Comparison of ENCODE assay signal across 8 cellular contexts in genomic region chr5:78907255-78907886, GRCh38.
A peak's percentile ranks its signal among the peaks of the same experiment; 100 is the strongest.
DNase-seq lines count a peak whose midpoint lies in the region; ATAC-seq and TF ChIP-seq lines count a peak whose summit lies in the region.

No MANE protein-coding gene starts in this region.

- H3K36me3 ChIP-seq in uterus, result no peaks in the 10 kb centered on the region

- H3K4me1 ChIP-seq in uterus, result peaks cover 3 to 8% of the 10 kb centered on the region in 2 donors

- no peak overlapping the region for H3K4me3 ChIP-seq in uterus

- H3K9me3 Mint-ChIP-seq in activated naive CD8-positive, alpha-beta T cell treated with anti-CD3 and anti-CD28 coated beads, Interleukin-2, amount 50 U/mL, for 24 hours, result peaks cover 2% of the 10 kb centered on the region
- no peaks in the 10 kb centered on the region for H3K9me3 Mint-ChIP-seq in activated naive CD8-positive, alpha-beta T cell treated with anti-CD3 and anti-CD28 coated beads for 36 hours
- H3K9me3 Mint-ChIP-seq in memory B cell, result no peaks in the 10 kb centered on the region

- no peak for TF ChIP-seq POLR2A in uterus (IDR thresholded peaks at IDR 0.05)

- no peak for DNase-seq in activated naive CD8-positive, alpha-beta T cell treated with anti-CD3 and anti-CD28 coated beads, Interleukin-2, amount 50 U/mL, for 24 hours
- no peak for DNase-seq in activated naive CD8-positive, alpha-beta T cell treated with anti-CD3 and anti-CD28 coated beads for 36 hours
- peak; percentile 94 for DNase-seq in astrocyte of the hippocampus (ENCODE audit: low read depth, low spot score)
- DNase-seq in memory B cell (ENCODE audit: low spot score in 2 of 2), result no peak
- peak; percentile 38 to 44 for DNase-seq in uterus
- no peak for DNase-seq in SHP77 treated with DMSO at 0.1 percent for 48 hours (lab: John Stamatoyannopoulos, UW)

- no peaks in the 10 kb centered on the region for H3K27me3 ChIP-seq in uterus

- no peaks in the 10 kb centered on the region for H3K9me3 ChIP-seq in uterus

- peaks cover 30% of the 10 kb centered on the region for H3K4me1 Mint-ChIP-seq in activated naive CD8-positive, alpha-beta T cell treated with anti-CD3 and anti-CD28 coated beads, Interleukin-2, amount 50 U/mL, for 24 hours
- peaks cover 25% of the 10 kb centered on the region for H3K4me1 Mint-ChIP-seq in activated naive CD8-positive, alpha-beta T cell treated with anti-CD3 and anti-CD28 coated beads for 36 hours
- H3K4me1 Mint-ChIP-seq in memory B cell, result peaks cover 29% of the 10 kb centered on the region

- peak; percentile 36 for ATAC-seq in activated naive CD8-positive, alpha-beta T cell treated with anti-CD3 and anti-CD28 coated beads, Interleukin-2, amount 50 U/mL, for 24 hours
- peak; percentile 60 for ATAC-seq in memory B cell (ENCODE audit: low read depth)
- ATAC-seq in GM21526 (IDR thresholded peaks at IDR 0.05; ENCODE audit: low FRiP score, unreplicated experiment), result no peak
- no peak for ATAC-seq in GM18867 (IDR thresholded peaks at IDR 0.05; ENCODE audit: unreplicated experiment)

- peak overlapping the region; percentile 56 to 68 for H3K27ac ChIP-seq in uterus

- peak overlapping the region; percentile 47 for H3K27ac Mint-ChIP-seq in activated naive CD8-positive, alpha-beta T cell treated with anti-CD3 and anti-CD28 coated beads, Interleukin-2, amount 50 U/mL, for 24 hours
- H3K27ac Mint-ChIP-seq in activated naive CD8-positive, alpha-beta T cell treated with anti-CD3 and anti-CD28 coated beads for 36 hours, result no peak overlapping the region
- H3K27ac Mint-ChIP-seq in memory B cell, result no peak overlapping the region

- H3K27me3 Mint-ChIP-seq in activated naive CD8-positive, alpha-beta T cell treated with anti-CD3 and anti-CD28 coated beads, Interleukin-2, amount 50 U/mL, for 24 hours, result no peaks in the 10 kb centered on the region
- H3K27me3 Mint-ChIP-seq in activated naive CD8-positive, alpha-beta T cell treated with anti-CD3 and anti-CD28 coated beads for 36 hours, result no peaks in the 10 kb centered on the region
- H3K27me3 Mint-ChIP-seq in memory B cell, result no peaks in the 10 kb centered on the region

- peaks cover 15% of the 10 kb centered on the region for H3K36me3 Mint-ChIP-seq in activated naive CD8-positive, alpha-beta T cell treated with anti-CD3 and anti-CD28 coated beads, Interleukin-2, amount 50 U/mL, for 24 hours (ENCODE audit: low read depth)
- H3K36me3 Mint-ChIP-seq in activated naive CD8-positive, alpha-beta T cell treated with anti-CD3 and anti-CD28 coated beads for 36 hours, result peaks cover 19% of the 10 kb centered on the region
- H3K36me3 Mint-ChIP-seq in memory B cell, result no peaks in the 10 kb centered on the region

- TF ChIP-seq CTCF in uterus (IDR thresholded peaks at IDR 0.05), result no peak

- intact Hi-C loops in uterus (cut with DNase I; ENCODE audit: low total_unique reads), result no loop called here

- no peak overlapping the region for H3K4me3 Mint-ChIP-seq in activated naive CD8-positive, alpha-beta T cell treated with anti-CD3 and anti-CD28 coated beads, Interleukin-2, amount 50 U/mL, for 24 hours
- no peak overlapping the region for H3K4me3 Mint-ChIP-seq in activated naive CD8-positive, alpha-beta T cell treated with anti-CD3 and anti-CD28 coated beads for 36 hours
- peak overlapping the region; percentile 5 for H3K4me3 Mint-ChIP-seq in memory B cell

Comparison
In these comparisons a context has a peak if more than half of its experiments do, and no peak if none do; other contexts are left out.
1. ATAC-seq: peak in activated naive CD8-positive, alpha-beta T cell treated with anti-CD3 and anti-CD28 coated beads, Interleukin-2, amount 50 U/mL, for 24 hours (single experiment) and memory B cell (single experiment); none in GM21526 (single experiment) and GM18867 (single experiment).
2. DNase-seq: peak in astrocyte of the hippocampus (single experiment) and uterus (2 of 2); none in activated naive CD8-positive, alpha-beta T cell treated with anti-CD3 and anti-CD28 coated beads, Interleukin-2, amount 50 U/mL, for 24 hours (single experiment), activated naive CD8-positive, alpha-beta T cell treated with anti-CD3 and anti-CD28 coated beads for 36 hours (single experiment), memory B cell (0 of 2) and SHP77 treated with DMSO at 0.1 percent for 48 hours (single experiment).